Comparison of ENCODE assay signal across 1 cellular context in genomic region chr1:68506386-68506785, GRCh38.
TF ChIP-seq lines count a peak whose summit lies in the region.

No MANE protein-coding gene starts in this region.

TF ChIP-seq in K562, 482 proteins besides CTCF, POLR2A, EP300 and RAD21:
- TF ChIP-seq MCM5 (IDR thresholded peaks at IDR 0.05; ENCODE audit: low read depth) = no peak
- 0 out of 2 replicates have a peak, but pooled peaks have one; percentile 21 for TF ChIP-seq TFE3 (CRISPR knock-in tag; IDR thresholded peaks at IDR 0.05)
- no peak for TF ChIP-seq FOXP4 (CRISPR knock-in tag; IDR thresholded peaks at IDR 0.05; ENCODE audit: borderline replicate concordance)
- TF ChIP-seq PCBP1 (IDR thresholded peaks at IDR 0.05; ENCODE audit: low read depth, low read length, poor library complexity, severe bottlenecking) = no peak
- no peak for TF ChIP-seq TAF9B (IDR thresholded peaks at IDR 0.05; ENCODE audit: partially characterized antibody)
